7 cellular contexts compared by ENCODE assay signal in the genomic region with DNA sequence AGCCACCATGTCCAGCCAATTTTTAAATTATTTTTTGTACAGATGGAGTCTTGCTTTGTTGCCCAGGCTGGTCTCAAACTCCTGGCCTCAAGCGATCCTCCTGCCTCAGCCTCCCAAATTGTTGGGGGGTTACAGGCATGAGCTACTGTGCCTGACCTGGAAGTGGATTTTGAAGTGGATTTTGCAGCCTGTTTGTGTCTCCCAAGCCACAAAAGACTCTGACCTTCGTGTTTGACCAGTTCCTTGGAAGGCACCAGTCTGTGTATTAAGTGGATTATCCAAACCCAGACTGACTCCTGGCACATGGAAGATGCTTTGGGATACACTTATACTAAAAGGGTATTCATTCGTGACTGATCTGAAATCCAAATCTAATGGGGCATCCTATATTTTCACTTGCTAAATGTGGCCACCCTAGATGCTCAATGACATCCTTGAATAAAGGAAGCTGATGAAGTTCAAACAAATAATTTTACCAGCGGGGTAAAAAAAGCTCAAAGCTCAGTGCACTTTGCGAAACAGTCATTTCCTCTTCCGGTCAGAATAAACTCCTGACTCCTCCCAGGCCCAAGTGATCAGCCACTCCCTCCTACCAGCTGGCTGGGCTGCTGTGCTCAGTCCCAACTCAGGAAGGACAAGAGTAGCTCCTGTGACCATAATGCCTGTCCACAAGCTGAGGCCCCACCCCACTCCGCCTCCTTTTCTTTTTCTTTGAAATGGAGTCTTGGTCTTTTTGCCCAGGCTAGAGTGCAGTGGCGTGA. TPM values are rescaled to one million over a fixed set of nuclear protein-coding genes. Genes with fewer than 3 reads are reported as not detected.
DNase-seq lines count a peak whose midpoint lies in the region; TF ChIP-seq lines count a peak whose summit lies in the region.

No MANE protein-coding gene starts in this region.

- DNase-seq in H4 (ENCODE audit: low spot score) (peak; percentile 69), MV-4-11 (lab: John Stamatoyannopoulos, UW) (peak; percentile 96), cardiac septum (ENCODE audit: low spot score) (peak; percentile 92), osteocyte (ENCODE audit: extremely low spot score, unreplicated experiment) (no peak)
- DNase-seq in activated CD4-positive, alpha-beta memory T cell treated with anti-CD3 and anti-CD28 coated beads, Interleukin-2, amount 10 ng/mL, durations not matched to agents 7 days and 5 days: peak; percentile 67
- peak; percentile 14 for DNase-seq in stimulated activated CD4-positive, alpha-beta T cell treated with anti-CD3 and anti-CD28 coated beads, Interleukin-4, amount 100 ng/mL, for 1 hour

- H3K9me3 Mint-ChIP-seq in activated CD4-positive, alpha-beta memory T cell treated with anti-CD3 and anti-CD28 coated beads, Interleukin-2, amount 10 ng/mL, durations not matched to agents 7 days and 5 days: no peaks in the 10 kb centered on the region
- no peaks in the 10 kb centered on the region for H3K9me3 Mint-ChIP-seq in osteocyte (ENCODE audit: unreplicated experiment)

- H3K27me3 Mint-ChIP-seq in activated CD4-positive, alpha-beta memory T cell treated with anti-CD3 and anti-CD28 coated beads, Interleukin-2, amount 10 ng/mL, durations not matched to agents 7 days and 5 days: no peaks in the 10 kb centered on the region
- no peaks in the 10 kb centered on the region for H3K27me3 Mint-ChIP-seq in osteocyte (ENCODE audit: unreplicated experiment)

- peak overlapping the region; percentile 19 for H3K4me3 Mint-ChIP-seq in activated CD4-positive, alpha-beta memory T cell treated with anti-CD3 and anti-CD28 coated beads, Interleukin-2, amount 10 ng/mL, durations not matched to agents 7 days and 5 days
- no peak overlapping the region for H3K4me3 Mint-ChIP-seq in osteocyte (ENCODE audit: unreplicated experiment)

- peaks cover 14% of the 10 kb centered on the region for H3K4me1 Mint-ChIP-seq in activated CD4-positive, alpha-beta memory T cell treated with anti-CD3 and anti-CD28 coated beads, Interleukin-2, amount 10 ng/mL, durations not matched to agents 7 days and 5 days
- H3K4me1 Mint-ChIP-seq in osteocyte (ENCODE audit: unreplicated experiment): peaks cover 9% of the 10 kb centered on the region

- TF ChIP-seq CTCF in osteocyte (IDR thresholded peaks at IDR 0.05): no peak

- TF ChIP-seq POLR2A in GM15510 (IDR thresholded peaks at IDR 0.05; ENCODE audit: borderline replicate concordance, extremely low read depth, insufficient read length): peak; percentile 48

- intact Hi-C loops in cardiac septum (cut with DNase I): no loop called here

- H3K36me3 Mint-ChIP-seq in activated CD4-positive, alpha-beta memory T cell treated with anti-CD3 and anti-CD28 coated beads, Interleukin-2, amount 10 ng/mL, durations not matched to agents 7 days and 5 days (ENCODE audit: low read depth): no peaks in the 10 kb centered on the region
- no peaks in the 10 kb centered on the region for H3K36me3 Mint-ChIP-seq in osteocyte (ENCODE audit: unreplicated experiment)

- POLR2A ChIA-PET in activated CD4-positive, alpha-beta memory T cell treated with anti-CD3 and anti-CD28 coated beads, Interleukin-2, amount 10 ng/mL, durations not matched to agents 7 days and 5 days (lab: Charles Lee): interaction anchor here (0.6 to 3.6 kb wide), 15 partner anchors 8 to 801 kb away, joined by 3 to 27 read pairs (median 4); a partner anchor contains a TSS

- CTCF ChIA-PET in activated CD4-positive, alpha-beta memory T cell treated with anti-CD3 and anti-CD28 coated beads, Interleukin-2, amount 10 ng/mL, durations not matched to agents 7 days and 5 days (lab: Charles Lee): interaction anchor here (0.7 to 1.9 kb wide), 6 partner anchors 8 to 801 kb away, joined by 3 to 13 read pairs (median 4); a partner anchor contains a TSS

- H3K27ac Mint-ChIP-seq in activated CD4-positive, alpha-beta memory T cell treated with anti-CD3 and anti-CD28 coated beads, Interleukin-2, amount 10 ng/mL, durations not matched to agents 7 days and 5 days: peak overlapping the region; percentile 92
- no peak overlapping the region for H3K27ac Mint-ChIP-seq in osteocyte (ENCODE audit: unreplicated experiment)

RNA-seq across cellular contexts. Expression of a gene that starts 32.6 kb away (rescaled TPM):
- total RNA-seq in H4 (2014; rRNA removed; shearing (Covaris generic)): 10.9 and 30.5 TPM in 2 replicates
- 100 to 1,000 TPM; 109 to 113 TPM for total RNA-seq in activated CD4-positive, alpha-beta memory T cell treated with anti-CD3 and anti-CD28 coated beads, Interleukin-2, amount 10 ng/mL, durations not matched to agents 7 days and 5 days
- total RNA-seq in cardiac septum (39.9 TPM), osteocyte (75.6 and 81.3 TPM in 2 replicates)

RNA-seq across cellular contexts. Expression of a gene that starts 52.2 kb away (rescaled TPM):
- 12.8 and 16.1 TPM in 2 replicates for total RNA-seq in H4 (2014; rRNA removed; shearing (Covaris generic))
- total RNA-seq in activated CD4-positive, alpha-beta memory T cell treated with anti-CD3 and anti-CD28 coated beads, Interleukin-2, amount 10 ng/mL, durations not matched to agents 7 days and 5 days: 10 to 100 TPM; 68.8 to 76.9 TPM
- total RNA-seq in cardiac septum: 46.8 TPM
- 75.7 and 82.3 TPM in 2 replicates for total RNA-seq in osteocyte

RNA-seq across cellular contexts. Expression of a gene that starts 52.5 kb away (rescaled TPM):
- total RNA-seq in H4 (2014; rRNA removed; shearing (Covaris generic)): 26.1 and 28.8 TPM in 2 replicates
- total RNA-seq in activated CD4-positive, alpha-beta memory T cell treated with anti-CD3 and anti-CD28 coated beads, Interleukin-2, amount 10 ng/mL, durations not matched to agents 7 days and 5 days: 10 to 100 TPM; 63.1 to 67.1 TPM
- total RNA-seq in cardiac septum: 41.6 TPM
- total RNA-seq in osteocyte: 61.9 and 71.7 TPM in 2 replicates
